In the genomic region with DNA sequence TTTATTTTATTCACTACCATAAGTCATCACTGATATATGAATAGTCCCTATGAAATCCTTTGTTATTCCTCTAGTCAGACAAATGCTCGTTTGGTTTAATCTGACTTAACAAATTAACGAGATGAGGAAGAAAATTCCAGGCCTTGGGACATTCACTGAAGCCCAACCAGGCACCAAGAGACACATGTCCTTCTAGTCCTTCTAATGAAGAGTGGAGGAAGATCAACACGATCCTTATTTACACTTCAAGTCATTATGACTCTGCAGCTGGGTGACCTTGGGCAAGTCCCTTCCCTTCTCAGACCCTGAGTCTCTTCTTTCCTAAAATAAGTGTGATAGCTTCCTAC, we compare ENCODE assay signal across 11 cellular contexts.
DNase-seq lines count a peak whose midpoint lies in the region; ATAC-seq and TF ChIP-seq lines count a peak whose summit lies in the region.
"Had no signal": no experiment of that assay in that cellular context is flagged by ENCODE, and none has a peak within 500 bp of the region (broad histone marks: within the 10 kb centered on the region; RNA-seq: fewer than 3 reads in every experiment).

No MANE protein-coding gene starts in this region.

- H3K27ac ChIP-seq in naive thymus-derived CD4-positive, alpha-beta T cell (ENCODE audit: low read depth, low read length) = no peak overlapping the region
- peak overlapping the region; percentile 87 to 90 (median 88) for H3K27ac ChIP-seq in transverse colon

- peaks cover 4% of the 10 kb centered on the region for H3K27me3 Mint-ChIP-seq in activated CD8-positive, alpha-beta T cell treated with anti-CD3 and anti-CD28 coated beads, Interleukin-2, amount 10 ng/mL, durations not matched to agents 7 days and 5 days (ENCODE audit: low read depth)
- no peaks in the 10 kb centered on the region for H3K27me3 Mint-ChIP-seq in activated CD8-positive, alpha-beta T cell treated with anti-CD3 and anti-CD28 coated beads for 36 hours
- H3K27me3 Mint-ChIP-seq in naive thymus-derived CD4-positive, alpha-beta T cell = peaks cover 0 to 8% (median 1%) of the 10 kb centered on the region in 5 donors

- H3K4me1 Mint-ChIP-seq in activated CD8-positive, alpha-beta T cell treated with anti-CD3 and anti-CD28 coated beads, Interleukin-2, amount 10 ng/mL, durations not matched to agents 7 days and 5 days (ENCODE audit: low read depth) = peaks cover 12% of the 10 kb centered on the region
- H3K4me1 Mint-ChIP-seq in activated CD8-positive, alpha-beta T cell treated with anti-CD3 and anti-CD28 coated beads for 36 hours (ENCODE audit: low read depth) = no peaks in the 10 kb centered on the region
- peaks cover 0 to 8% (median 0%) of the 10 kb centered on the region in 7 donors for H3K4me1 Mint-ChIP-seq in naive thymus-derived CD4-positive, alpha-beta T cell

- CTCF ChIA-PET in activated CD8-positive, alpha-beta T cell treated with anti-CD3 and anti-CD28 coated beads, Interleukin-2, amount 10 ng/mL, durations not matched to agents 7 days and 5 days (lab: Charles Lee) = no interaction called here
- CTCF ChIA-PET in activated CD8-positive, alpha-beta T cell treated with anti-CD3 and anti-CD28 coated beads for 36 hours (lab: Charles Lee) = no interaction called here
- CTCF ChIA-PET in naive thymus-derived CD4-positive, alpha-beta T cell (lab: Charles Lee) = no interaction called here

- ATAC-seq in activated CD8-positive, alpha-beta T cell treated with anti-CD3 and anti-CD28 coated beads, Interleukin-2, amount 10 ng/mL, durations not matched to agents 7 days and 5 days = no peak
- ATAC-seq in activated CD8-positive, alpha-beta T cell treated with anti-CD3 and anti-CD28 coated beads for 36 hours = no peak
- peak; percentile 64 for ATAC-seq in naive thymus-derived CD4-positive, alpha-beta T cell
- no peak for ATAC-seq in GM18867 (IDR thresholded peaks at IDR 0.05; ENCODE audit: unreplicated experiment)

- POLR2A ChIA-PET in activated CD8-positive, alpha-beta T cell treated with anti-CD3 and anti-CD28 coated beads, Interleukin-2, amount 10 ng/mL, durations not matched to agents 7 days and 5 days (lab: Charles Lee) = no interaction called here
- POLR2A ChIA-PET in activated CD8-positive, alpha-beta T cell treated with anti-CD3 and anti-CD28 coated beads for 36 hours (lab: Charles Lee) = no interaction called here
- POLR2A ChIA-PET in naive thymus-derived CD4-positive, alpha-beta T cell (lab: Charles Lee) = no interaction called here

- no peak overlapping the region for H3K4me3 Mint-ChIP-seq in activated CD8-positive, alpha-beta T cell treated with anti-CD3 and anti-CD28 coated beads, Interleukin-2, amount 10 ng/mL, durations not matched to agents 7 days and 5 days
- H3K4me3 Mint-ChIP-seq in activated CD8-positive, alpha-beta T cell treated with anti-CD3 and anti-CD28 coated beads for 36 hours = no peak overlapping the region
- H3K4me3 Mint-ChIP-seq in naive thymus-derived CD4-positive, alpha-beta T cell = no peak overlapping the region
- H3K4me3 Mint-ChIP-seq: activated naive CD4-positive, alpha-beta T cell treated with anti-CD3 and anti-CD28 coated beads for 36 hours had no signal

- H3K9me3 Mint-ChIP-seq in activated CD8-positive, alpha-beta T cell treated with anti-CD3 and anti-CD28 coated beads, Interleukin-2, amount 10 ng/mL, durations not matched to agents 7 days and 5 days (ENCODE audit: insufficient read depth) = no peaks in the 10 kb centered on the region
- no peaks in the 10 kb centered on the region for H3K9me3 Mint-ChIP-seq in activated CD8-positive, alpha-beta T cell treated with anti-CD3 and anti-CD28 coated beads for 36 hours
- H3K9me3 Mint-ChIP-seq in naive thymus-derived CD4-positive, alpha-beta T cell = peaks cover 0 to 1% (median 0%) of the 10 kb centered on the region in 11 donors
- H3K9me3 Mint-ChIP-seq: activated naive CD4-positive, alpha-beta T cell treated with anti-CD3 and anti-CD28 coated beads for 36 hours had no signal

- no peaks in the 10 kb centered on the region for H3K36me3 ChIP-seq in naive thymus-derived CD4-positive, alpha-beta T cell (ENCODE audit: control insufficient read depth in 2 of 3, insufficient read depth in 3 of 3, low read length in 3 of 3)
- no peaks in the 10 kb centered on the region for H3K36me3 ChIP-seq in transverse colon

- in situ Hi-C loops in transverse colon (cut with MboI; ENCODE audit: low pct_ligation_motif_present in 1 of 4, low pct_unique_long_range_greater_than_20kb in 1 of 4, low sequenced_read_pairs in 3 of 4) = no loop called here

- H3K27ac Mint-ChIP-seq in activated CD8-positive, alpha-beta T cell treated with anti-CD3 and anti-CD28 coated beads, Interleukin-2, amount 10 ng/mL, durations not matched to agents 7 days and 5 days = peak overlapping the region; percentile 8
- no peak overlapping the region for H3K27ac Mint-ChIP-seq in activated CD8-positive, alpha-beta T cell treated with anti-CD3 and anti-CD28 coated beads for 36 hours
- H3K27ac Mint-ChIP-seq in naive thymus-derived CD4-positive, alpha-beta T cell = no peak overlapping the region
- H3K27ac Mint-ChIP-seq: activated naive CD4-positive, alpha-beta T cell treated with anti-CD3 and anti-CD28 coated beads for 36 hours had no signal

- no peak for TF ChIP-seq CTCF in activated CD8-positive, alpha-beta T cell treated with anti-CD3 and anti-CD28 coated beads for 36 hours (IDR thresholded peaks at IDR 0.05)
- no peak for TF ChIP-seq CTCF in transverse colon (IDR thresholded peaks at IDR 0.05)
- no peak for TF ChIP-seq CTCF in GM20000 (IDR thresholded peaks at IDR 0.05; ENCODE audit: extremely low read depth, missing control alignments)

- no peaks in the 10 kb centered on the region for H3K27me3 ChIP-seq in naive thymus-derived CD4-positive, alpha-beta T cell (ENCODE audit: control insufficient read depth in 2 of 2, insufficient read depth in 2 of 2, low read length in 2 of 2)
- no peaks in the 10 kb centered on the region for H3K27me3 ChIP-seq in transverse colon

- no peak overlapping the region for H3K4me3 ChIP-seq in naive thymus-derived CD4-positive, alpha-beta T cell (ENCODE audit: low read length)
- no peak overlapping the region for H3K4me3 ChIP-seq in transverse colon

- no peak for TF ChIP-seq EP300 in transverse colon (IDR thresholded peaks at IDR 0.05; ENCODE audit: low read depth)

- no peaks in the 10 kb centered on the region for H3K4me1 ChIP-seq in naive thymus-derived CD4-positive, alpha-beta T cell (ENCODE audit: control insufficient read depth in 2 of 2, insufficient read depth in 2 of 2, low read length in 2 of 2)
- peaks cover 31 to 68% (median 45%) of the 10 kb centered on the region in 4 donors for H3K4me1 ChIP-seq in transverse colon

- H3K36me3 Mint-ChIP-seq in activated CD8-positive, alpha-beta T cell treated with anti-CD3 and anti-CD28 coated beads, Interleukin-2, amount 10 ng/mL, durations not matched to agents 7 days and 5 days (ENCODE audit: low read depth) = no peaks in the 10 kb centered on the region
- no peaks in the 10 kb centered on the region for H3K36me3 Mint-ChIP-seq in activated CD8-positive, alpha-beta T cell treated with anti-CD3 and anti-CD28 coated beads for 36 hours (ENCODE audit: low read depth)
- no peaks in the 10 kb centered on the region for H3K36me3 Mint-ChIP-seq in naive thymus-derived CD4-positive, alpha-beta T cell

- 35 to 43% methylated on average over 3 of the region's 3 CpGs for WGBS in transverse colon (ENCODE audit: low coverage in 1 of 2), 2 donors

- no peak for TF ChIP-seq POLR2A in transverse colon (IDR thresholded peaks at IDR 0.05)

- DNase-seq in activated CD8-positive, alpha-beta T cell treated with anti-CD3 and anti-CD28 coated beads, Interleukin-2, amount 10 ng/mL, durations not matched to agents 7 days and 5 days = no peak
- DNase-seq in activated CD8-positive, alpha-beta T cell treated with anti-CD3 and anti-CD28 coated beads for 36 hours = no peak
- DNase-seq in dermis blood vessel endothelial cell = peak; percentile 13
- no peak for DNase-seq in naive thymus-derived CD4-positive, alpha-beta T cell
- DNase-seq in transverse colon = no peak
- no peak for DNase-seq in NCI-H226
- DNase-seq in GM20000 (ENCODE audit: low spot score) = no peak
- DNase-seq: activated CD4-positive, alpha-beta T cell treated with anti-CD3 and anti-CD28 coated beads for 48 hours; activated naive CD4-positive, alpha-beta T cell treated with anti-CD3 and anti-CD28 coated beads for 36 hours; SIG-M5 had no signal

- intact Hi-C loops in activated CD8-positive, alpha-beta T cell treated with anti-CD3 and anti-CD28 coated beads for 36 hours (cut with micrococcal nuclease) = no loop called here
- intact Hi-C loops in naive thymus-derived CD4-positive, alpha-beta T cell (cut with micrococcal nuclease) = no loop called here
- intact Hi-C loops in transverse colon (cut with DNase I; ENCODE audit: low total_unique reads) = loop anchor here (5.0 kb wide), 2 partner anchors 109 to 2001 kb away; no protein-coding TSS in a partner anchor

- H3K9me3 ChIP-seq in naive thymus-derived CD4-positive, alpha-beta T cell (ENCODE audit: control insufficient read depth in 2 of 3, low read length in 3 of 3) = no peaks in the 10 kb centered on the region
- no peaks in the 10 kb centered on the region for H3K9me3 ChIP-seq in transverse colon
